ENCODE assay signal across 6 cellular contexts in genomic region chr17:4998666-4999428, GRCh38. TPM values are rescaled to one million over a fixed set of nuclear protein-coding genes. Genes with fewer than 3 reads are reported as not detected.
DNase-seq lines count a peak whose midpoint lies in the region; ATAC-seq and TF ChIP-seq lines count a peak whose summit lies in the region.

No MANE protein-coding gene starts in this region.

- H3K9me3 Mint-ChIP-seq in Caco-2 (ENCODE audit: unreplicated experiment), result no peaks in the 10 kb centered on the region

- POLR2A ChIA-PET in Caco-2 (lab: Charles Lee), result interaction anchor here (1.2 kb wide), 1 partner anchor 30 kb away, joined by 4 read pairs; no protein-coding TSS in a partner anchor

- no peaks in the 10 kb centered on the region for H3K4me1 Mint-ChIP-seq in Caco-2 (ENCODE audit: low read depth, unreplicated experiment)
- peaks cover 28% of the 10 kb centered on the region for H3K4me1 Mint-ChIP-seq in T-helper 17 cell

- H3K9me3 ChIP-seq in Caco-2, result no peaks in the 10 kb centered on the region
- no peaks in the 10 kb centered on the region for H3K9me3 ChIP-seq in T-helper 17 cell (ENCODE audit: control insufficient read depth, low read length, poor library complexity, severe bottlenecking)

- no peaks in the 10 kb centered on the region for H3K27me3 Mint-ChIP-seq in Caco-2 (ENCODE audit: insufficient read depth, unreplicated experiment)
- no peaks in the 10 kb centered on the region for H3K27me3 Mint-ChIP-seq in T-helper 17 cell

- no TSS peak for BruUV-seq in Caco-2 (replicated peaks; lab: Mats Ljungman, UMichigan)

- H3K4me3 ChIP-seq in Caco-2 (ENCODE audit: low read depth, low read length), result peak overlapping the region; percentile 78

- H3K36me3 Mint-ChIP-seq in Caco-2 (ENCODE audit: insufficient read depth, unreplicated experiment) (peaks cover 30% of the 10 kb centered on the region), T-helper 17 cell (ENCODE audit: low read depth) (peaks cover under 1% of the 10 kb centered on the region)

- no peaks in the 10 kb centered on the region for H3K27me3 ChIP-seq in Caco-2 (replicated peaks; ENCODE audit: control insufficient read depth, insufficient read depth, low read length)

- CTCF ChIA-PET in Caco-2 (lab: Charles Lee), result no interaction called here

- peak; percentile 46 to 74 for DNase-seq in Caco-2
- no peak for DNase-seq in T-helper 17 cell
- peak; percentile 21 for DNase-seq in kidney tubule cell (ENCODE audit: low spot score)
- DNase-seq in NCI-H2227 treated with DMSO at 0.1 percent for 48 hours (lab: John Stamatoyannopoulos, UW), result no peak
- no peak for DNase-seq in SHP77 treated with DMSO at 0.1 percent for 48 hours (lab: John Stamatoyannopoulos, UW)

- peaks cover 5% of the 10 kb centered on the region for H3K4me1 ChIP-seq in Caco-2

- peak overlapping the region; percentile 84 for H3K4me3 Mint-ChIP-seq in Caco-2 (ENCODE audit: unreplicated experiment)
- peak overlapping the region; percentile 90 for H3K4me3 Mint-ChIP-seq in T-helper 17 cell

- peaks cover 1% of the 10 kb centered on the region for H3K36me3 ChIP-seq in Caco-2 (ENCODE audit: control insufficient read depth, insufficient read depth, low read length)

- intact Hi-C loops in Caco-2 (cut with micrococcal nuclease; ENCODE audit: unreplicated experiment), result no loop called here

- H3K27ac Mint-ChIP-seq in Caco-2 (ENCODE audit: unreplicated experiment) (peak overlapping the region; percentile 26), T-helper 17 cell (peak overlapping the region; percentile 88)

- TF ChIP-seq CTCF in Caco-2 (IDR thresholded peaks at IDR 0.05; ENCODE audit: insufficient read depth in 1 of 2, low read depth in 1 of 2, low read length in 1 of 2, severe bottlenecking in 1 of 2, unreplicated experiment in 1 of 2), result no peak

- ATAC-seq in T-helper 17 cell, result peak; percentile 23
- no peak for ATAC-seq in GM18873 (IDR thresholded peaks at IDR 0.05; ENCODE audit: low FRiP score, unreplicated experiment)

RNA-seq across cellular contexts. Expression of gene KIF1C, which starts 1.1 kb away (rescaled TPM):
- 87.5 and 92.0 TPM in 2 replicates for total RNA-seq in Caco-2 (2022)
- total RNA-seq in T-helper 17 cell, result 10 to 100 TPM; 15.4 to 19.3 TPM

RNA-seq across cellular contexts. Expression of gene INCA1, which starts 1.5 kb away (rescaled TPM):
- total RNA-seq in Caco-2 (2022), result 0.64 and 1.4 TPM in 2 replicates
- total RNA-seq in T-helper 17 cell, result not detected

RNA-seq across cellular contexts. Expression of gene CAMTA2, which starts 11.4 kb away (rescaled TPM):
- total RNA-seq in Caco-2 (2022) (16.2 and 18.8 TPM in 2 replicates), T-helper 17 cell (10 to 100 TPM; 59.9 to 63.5 TPM)

RNA-seq across cellular contexts. Expression of gene SPAG7, which starts 31.2 kb away (rescaled TPM):
- total RNA-seq in Caco-2 (2022) (20.5 and 23.1 TPM in 2 replicates), T-helper 17 cell (10 to 100 TPM; 39.0 to 48.4 TPM)

RNA-seq across cellular contexts. Expression of gene SLC52A1, which starts 36.4 kb away (rescaled TPM):
- not detected in 2 replicates for total RNA-seq in Caco-2 (2022)
- under 1 TPM in 1 of 2 donors, not detected in 1; 0.12 TPM for total RNA-seq in T-helper 17 cell

Comparison
In these comparisons a context has a peak if more than half of its experiments do, and no peak if none do; other contexts are left out.
1. DNase-seq: peak in Caco-2 (2 of 2) and kidney tubule cell (single experiment); none in T-helper 17 cell (0 of 3), NCI-H2227 treated with DMSO at 0.1 percent for 48 hours (single experiment) and SHP77 treated with DMSO at 0.1 percent for 48 hours (single experiment).